25 cellular contexts compared by ENCODE assay signal in the genomic region with DNA sequence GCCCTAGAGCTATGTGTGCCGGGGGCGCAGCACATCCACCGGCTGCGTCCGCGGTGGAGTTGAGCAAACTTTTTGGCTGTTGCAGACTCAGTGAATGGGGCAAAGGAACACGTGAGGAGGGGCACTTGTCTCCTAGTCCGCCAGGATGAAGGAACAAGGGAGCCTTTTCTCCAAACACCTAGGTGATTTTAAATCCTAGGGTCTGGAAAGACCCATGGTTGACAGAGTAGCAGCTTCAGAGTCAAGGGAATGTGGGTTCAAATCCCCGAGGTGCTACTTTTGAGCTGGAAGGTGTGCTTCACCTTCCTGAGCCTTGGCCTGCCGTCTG. TPM values are rescaled to one million over a fixed set of nuclear protein-coding genes. Genes with fewer than 3 reads are reported as not detected.
DNase-seq lines count a peak whose midpoint lies in the region; ATAC-seq and TF ChIP-seq lines count a peak whose summit lies in the region.
"Had no signal": no experiment of that assay in that cellular context is flagged by ENCODE, and none has a peak within 500 bp of the region (broad histone marks: within the 10 kb centered on the region; RNA-seq: fewer than 3 reads in every experiment).

No MANE protein-coding gene starts in this region.

- H3K27me3 ChIP-seq in GM23338 (ENCODE audit: insufficient read depth): peaks cover 67% of the 10 kb centered on the region
- H3K27me3 ChIP-seq in ascending aorta: no peaks in the 10 kb centered on the region
- H3K27me3 ChIP-seq in iPS-18a (ENCODE audit: control insufficient read depth, insufficient read depth, low read length): peaks cover 68% of the 10 kb centered on the region
- peaks cover 0 to 74% (median 22%) of the 10 kb centered on the region in 3 donors for H3K27me3 ChIP-seq in psoas muscle (ENCODE audit: insufficient read depth in 3 of 3, low read length in 2 of 3)
- H3K27me3 ChIP-seq: vagina had no signal

- DNase-seq in GM23338 (ENCODE audit: low spot score) (peak; percentile 70), ascending aorta (ENCODE audit: low spot score in 2 of 2) (no peak), psoas muscle (no peak), ACHN (no peak), NOMO-1 treated with DMSO at 0.1 percent for 48 hours (lab: John Stamatoyannopoulos, UW; ENCODE audit: unreplicated experiment) (no peak), T-helper 17 cell (no peak)
- DNase-seq in activated CD4-positive, alpha-beta T cell treated with anti-CD3 and anti-CD28 coated beads for 36 hours: no peak
- DNase-seq: activated CD8-positive, alpha-beta T cell treated with anti-CD3 and anti-CD28 coated beads, Interleukin-2, amount 10 ng/mL, durations not matched to agents 7 days and 5 days; activated naive CD8-positive, alpha-beta T cell treated with anti-CD3 and anti-CD28 coated beads for 36 hours; activated T-cell treated with anti-CD3 and anti-CD28 coated beads, Interleukin-2, amount 50 U/mL, for 4 hours; AML-193; Caco-2; central memory CD4-positive, alpha-beta T cell; effector memory CD8-positive, alpha-beta T cell; heart left ventricle; Kasumi-1; NCI-H1092; SHP77; stimulated activated CD4-positive, alpha-beta T cell treated with anti-CD3 and anti-CD28 coated beads, Interleukin-1b, Interleukin-23, amount 100 ng/mL, for 48 hours; stomach; T-cell had no signal

- H3K4me1 Mint-ChIP-seq in GM23338: peaks cover 8% of the 10 kb centered on the region
- H3K4me1 Mint-ChIP-seq in activated CD4-positive, alpha-beta T cell treated with anti-CD3 and anti-CD28 coated beads for 36 hours: peaks cover 3% of the 10 kb centered on the region
- H3K4me1 Mint-ChIP-seq in T-helper 17 cell: peaks cover 8% of the 10 kb centered on the region

- peak overlapping the region; percentile 16 for H3K9ac ChIP-seq in iPS-18a (ENCODE audit: low read length)

- CTCF ChIA-PET in activated CD4-positive, alpha-beta T cell treated with anti-CD3 and anti-CD28 coated beads for 36 hours (lab: Charles Lee): interaction anchor here (0.7 kb wide), 1 partner anchor 25 kb away, joined by 3 read pairs; no protein-coding TSS in a partner anchor

- H3K79me2 ChIP-seq in GM23338 (replicated peaks; ENCODE audit: insufficient read depth): no peaks in the 10 kb centered on the region

- no peaks in the 10 kb centered on the region for H3K36me3 Mint-ChIP-seq in GM23338 (ENCODE audit: low read depth)
- no peaks in the 10 kb centered on the region for H3K36me3 Mint-ChIP-seq in activated CD4-positive, alpha-beta T cell treated with anti-CD3 and anti-CD28 coated beads for 36 hours (ENCODE audit: low read depth)
- peaks cover 10% of the 10 kb centered on the region for H3K36me3 Mint-ChIP-seq in T-helper 17 cell (ENCODE audit: low read depth)
- H3K36me3 Mint-ChIP-seq: activated naive CD8-positive, alpha-beta T cell treated with anti-CD3 and anti-CD28 coated beads for 36 hours; T-cell had no signal

- peaks cover 2% of the 10 kb centered on the region; the same call in 2 of the 3 replicates for H3K9me3 Mint-ChIP-seq in GM23338
- H3K9me3 Mint-ChIP-seq in activated CD4-positive, alpha-beta T cell treated with anti-CD3 and anti-CD28 coated beads for 36 hours (ENCODE audit: low read depth): no peaks in the 10 kb centered on the region
- H3K9me3 Mint-ChIP-seq: activated naive CD8-positive, alpha-beta T cell treated with anti-CD3 and anti-CD28 coated beads for 36 hours; activated T-cell treated with anti-CD3 and anti-CD28 coated beads, Interleukin-2, amount 50 U/mL, for 4 hours; effector memory CD8-positive, alpha-beta T cell; T-cell had no signal

- intact Hi-C loops in ascending aorta (cut with DNase I): loop anchor here (2.0 to 5.0 kb wide), 2 partner anchors 55 to 97 kb away; no protein-coding TSS in a partner anchor
- intact Hi-C loops in psoas muscle (cut with DNase I): no loop called here
- intact Hi-C loops in activated CD4-positive, alpha-beta T cell treated with anti-CD3 and anti-CD28 coated beads for 36 hours (cut with DNase I, micrococcal nuclease): no loop called here

- H3K36me3 ChIP-seq in GM23338 (ENCODE audit: insufficient read depth): no peaks in the 10 kb centered on the region
- no peaks in the 10 kb centered on the region for H3K36me3 ChIP-seq in ascending aorta
- H3K36me3 ChIP-seq in iPS-18a (ENCODE audit: control insufficient read depth, low read depth, low read length): no peaks in the 10 kb centered on the region
- no peaks in the 10 kb centered on the region for H3K36me3 ChIP-seq in psoas muscle (ENCODE audit: insufficient read depth in 1 of 2, low read depth in 1 of 2)
- H3K36me3 ChIP-seq: heart left ventricle, stomach, vagina had no signal

- in situ Hi-C loops in ACHN (cut with HindIII; ENCODE audit: low pct_ligation_motif_present, low pct_unique_long_range_greater_than_20kb, low sequenced_read_pairs): no loop called here

- H3K9me3 ChIP-seq in ascending aorta (no peaks in the 10 kb centered on the region), iPS-18a (ENCODE audit: control insufficient read depth, low read depth, low read length) (no peaks in the 10 kb centered on the region), psoas muscle (no peaks in the 10 kb centered on the region), T-helper 17 cell (ENCODE audit: control insufficient read depth, low read length, poor library complexity, severe bottlenecking) (no peaks in the 10 kb centered on the region)
- H3K9me3 ChIP-seq: Caco-2, heart left ventricle, stomach, vagina had no signal

- POLR2A ChIA-PET in activated CD4-positive, alpha-beta T cell treated with anti-CD3 and anti-CD28 coated beads for 36 hours (lab: Charles Lee): no interaction called here

- WGBS in psoas muscle, 3 donors: 15 to 20% (median 17%) methylated on average over 10 of the region's 10 CpGs

- H2AFZ ChIP-seq in GM23338: peak overlapping the region; percentile 94

- TF ChIP-seq CTCF in GM23338 (conservative IDR thresholded peaks at IDR 0.05; ENCODE audit: low read depth in 2 of 2) (no peak), ascending aorta (IDR thresholded peaks at IDR 0.05) (no peak), psoas muscle (IDR thresholded peaks at IDR 0.05) (no peak)

- H3F3A ChIP-seq in GM23338 (replicated peaks; ENCODE audit: low read depth): 0 out of 2 replicates have a peak, but pooled peaks cover 5% of the 10 kb centered on the region

- H4K20me1 ChIP-seq in GM23338 (replicated peaks; ENCODE audit: insufficient read depth): no peaks in the 10 kb centered on the region; the same call in 1 of the 2 replicates

- H3K4me2 ChIP-seq in GM23338: peak overlapping the region; percentile 91

- peak overlapping the region; percentile 80 for H3K4me3 ChIP-seq in GM23338
- H3K4me3 ChIP-seq in ascending aorta: peak overlapping the region; percentile 60 to 87
- H3K4me3 ChIP-seq in iPS-18a (ENCODE audit: low read length): peak overlapping the region; percentile 70
- H3K4me3 ChIP-seq in psoas muscle: peak overlapping the region; percentile 44

- no peak for ATAC-seq in GM23338
- no peak for ATAC-seq in psoas muscle
- ATAC-seq in activated CD4-positive, alpha-beta T cell treated with anti-CD3 and anti-CD28 coated beads for 36 hours: no peak
- no peak for ATAC-seq in T-helper 17 cell
- ATAC-seq: activated T-cell treated with anti-CD3 and anti-CD28 coated beads, Interleukin-2, amount 50 U/mL, for 4 hours; effector memory CD8-positive, alpha-beta T cell; heart left ventricle; sciatic nerve; T-cell had no signal

- no peaks in the 10 kb centered on the region for H3K9me2 ChIP-seq in GM23338 (ENCODE audit: insufficient read depth)

- H3K4me3 Mint-ChIP-seq in GM23338 (peak overlapping the region; percentile 94), T-helper 17 cell (no peak overlapping the region)
- H3K4me3 Mint-ChIP-seq in activated CD4-positive, alpha-beta T cell treated with anti-CD3 and anti-CD28 coated beads for 36 hours: no peak overlapping the region
- H3K4me3 Mint-ChIP-seq: activated CD8-positive, alpha-beta T cell treated with anti-CD3 and anti-CD28 coated beads, Interleukin-2, amount 10 ng/mL, durations not matched to agents 7 days and 5 days; activated naive CD8-positive, alpha-beta T cell treated with anti-CD3 and anti-CD28 coated beads for 36 hours; activated T-cell treated with anti-CD3 and anti-CD28 coated beads, Interleukin-2, amount 50 U/mL, for 4 hours; T-cell had no signal

- H3K4me1 ChIP-seq in GM23338 (ENCODE audit: insufficient read depth): peaks cover 2% of the 10 kb centered on the region; the same call in 1 of the 2 replicates
- peaks cover 3 to 6% of the 10 kb centered on the region in 2 donors for H3K4me1 ChIP-seq in ascending aorta
- H3K4me1 ChIP-seq in iPS-18a (ENCODE audit: control insufficient read depth, low read depth, low read length): no peaks in the 10 kb centered on the region
- no peaks in the 10 kb centered on the region for H3K4me1 ChIP-seq in psoas muscle
- H3K4me1 ChIP-seq: Caco-2 had no signal

- peaks cover 57% of the 10 kb centered on the region for H3K27me3 Mint-ChIP-seq in GM23338 (ENCODE audit: insufficient read depth, low read depth, poor library complexity)
- peaks cover 47% of the 10 kb centered on the region for H3K27me3 Mint-ChIP-seq in activated CD4-positive, alpha-beta T cell treated with anti-CD3 and anti-CD28 coated beads for 36 hours
- peaks cover 84% of the 10 kb centered on the region for H3K27me3 Mint-ChIP-seq in T-helper 17 cell

- no peak overlapping the region for H3K27ac ChIP-seq in GM23338 (ENCODE audit: low read depth)
- H3K27ac ChIP-seq in ascending aorta: peak overlapping the region; percentile 58 to 68
- no peak overlapping the region for H3K27ac ChIP-seq in iPS-18a (ENCODE audit: low read length)
- H3K27ac ChIP-seq in psoas muscle: no peak overlapping the region
- H3K27ac ChIP-seq: heart left ventricle, stomach, vagina, VCaP had no signal

- no peak overlapping the region for H3K27ac Mint-ChIP-seq in GM23338
- no peak overlapping the region for H3K27ac Mint-ChIP-seq in activated CD4-positive, alpha-beta T cell treated with anti-CD3 and anti-CD28 coated beads for 36 hours
- H3K27ac Mint-ChIP-seq in T-helper 17 cell: no peak overlapping the region
- H3K27ac Mint-ChIP-seq: activated CD8-positive, alpha-beta T cell treated with anti-CD3 and anti-CD28 coated beads, Interleukin-2, amount 10 ng/mL, durations not matched to agents 7 days and 5 days; activated naive CD8-positive, alpha-beta T cell treated with anti-CD3 and anti-CD28 coated beads for 36 hours; effector memory CD8-positive, alpha-beta T cell had no signal

TF ChIP-seq in GM23338, 12 proteins besides CTCF, POLR2A, EP300 and RAD21 (continues in another document):
- peak; percentile 9 for TF ChIP-seq EZH2 (IDR thresholded peaks at IDR 0.05; ENCODE audit: low read depth, unreplicated experiment)
- TF ChIP-seq EZH2phosphoT487 (IDR thresholded peaks at IDR 0.05; ENCODE audit: unreplicated experiment): no peak

RNA-seq across cellular contexts. Expression of a gene that starts 0.6 kb away (rescaled TPM):
- total RNA-seq in GM23338 (2014; rRNA removed; shearing (Covaris generic)): 4.5 and 4.9 TPM in 2 replicates
- polyA plus RNA-seq in GM23338 (2016; fragmentation: Nextera tagmentation; extraction: Ambion mirVana) (1.5 and 2.5 TPM in 2 replicates), psoas muscle (under 1 TPM; 0.09 to 0.69 (median 0.21) TPM)
- total RNA-seq in ascending aorta (113 TPM), psoas muscle (under 1 TPM; 0.06 to 0.17 (median 0.10) TPM), T-helper 17 cell (not detected)
- not detected for total RNA-seq in activated CD4-positive, alpha-beta T cell treated with anti-CD3 and anti-CD28 coated beads for 36 hours
- total RNA-seq: activated CD8-positive, alpha-beta T cell treated with anti-CD3 and anti-CD28 coated beads, Interleukin-2, amount 10 ng/mL, durations not matched to agents 7 days and 5 days; activated naive CD8-positive, alpha-beta T cell treated with anti-CD3 and anti-CD28 coated beads for 36 hours; activated T-cell treated with anti-CD3 and anti-CD28 coated beads, Interleukin-2, amount 50 U/mL, for 4 hours; Caco-2; T-cell had no signal

Comparison
In these comparisons a context has a peak if more than half of its experiments do, and no peak if none do; other contexts are left out.
1. H3K27ac ChIP-seq: peak in ascending aorta (2 of 2); none in GM23338 (single experiment), iPS-18a (single experiment) and psoas muscle (single experiment).
2. RNA of a gene that starts 0.6 kb away (total RNA-seq): 113 TPM in ascending aorta (single experiment); 4.5 to 4.9 TPM in GM23338, 0.06 to 0.17 TPM in psoas muscle, not detected in activated CD4-positive, alpha-beta T cell treated with anti-CD3 and anti-CD28 coated beads for 36 hours and not detected in T-helper 17 cell; every median in the first group is over 10 times any median in the second.
3. Peak in every context shown above with its lines, with median percentiles within 50 percentile points of each other: H3K4me3 ChIP-seq.